Comparison of ENCODE assay signal across 1 cellular context in genomic region chr7:44624306-44624705, GRCh38.
TF ChIP-seq lines count a peak whose summit lies in the region.

No MANE protein-coding gene starts in this region.

TF ChIP-seq in GM23338, 12 proteins besides CTCF, POLR2A, EP300 and RAD21:
- TF ChIP-seq EZH2 (IDR thresholded peaks at IDR 0.05; ENCODE audit: low read depth, unreplicated experiment) = no peak
- TF ChIP-seq POLR2AphosphoS5 (IDR thresholded peaks at IDR 0.05; ENCODE audit: low read depth) = no peak
- TF ChIP-seq, protein P1, sequence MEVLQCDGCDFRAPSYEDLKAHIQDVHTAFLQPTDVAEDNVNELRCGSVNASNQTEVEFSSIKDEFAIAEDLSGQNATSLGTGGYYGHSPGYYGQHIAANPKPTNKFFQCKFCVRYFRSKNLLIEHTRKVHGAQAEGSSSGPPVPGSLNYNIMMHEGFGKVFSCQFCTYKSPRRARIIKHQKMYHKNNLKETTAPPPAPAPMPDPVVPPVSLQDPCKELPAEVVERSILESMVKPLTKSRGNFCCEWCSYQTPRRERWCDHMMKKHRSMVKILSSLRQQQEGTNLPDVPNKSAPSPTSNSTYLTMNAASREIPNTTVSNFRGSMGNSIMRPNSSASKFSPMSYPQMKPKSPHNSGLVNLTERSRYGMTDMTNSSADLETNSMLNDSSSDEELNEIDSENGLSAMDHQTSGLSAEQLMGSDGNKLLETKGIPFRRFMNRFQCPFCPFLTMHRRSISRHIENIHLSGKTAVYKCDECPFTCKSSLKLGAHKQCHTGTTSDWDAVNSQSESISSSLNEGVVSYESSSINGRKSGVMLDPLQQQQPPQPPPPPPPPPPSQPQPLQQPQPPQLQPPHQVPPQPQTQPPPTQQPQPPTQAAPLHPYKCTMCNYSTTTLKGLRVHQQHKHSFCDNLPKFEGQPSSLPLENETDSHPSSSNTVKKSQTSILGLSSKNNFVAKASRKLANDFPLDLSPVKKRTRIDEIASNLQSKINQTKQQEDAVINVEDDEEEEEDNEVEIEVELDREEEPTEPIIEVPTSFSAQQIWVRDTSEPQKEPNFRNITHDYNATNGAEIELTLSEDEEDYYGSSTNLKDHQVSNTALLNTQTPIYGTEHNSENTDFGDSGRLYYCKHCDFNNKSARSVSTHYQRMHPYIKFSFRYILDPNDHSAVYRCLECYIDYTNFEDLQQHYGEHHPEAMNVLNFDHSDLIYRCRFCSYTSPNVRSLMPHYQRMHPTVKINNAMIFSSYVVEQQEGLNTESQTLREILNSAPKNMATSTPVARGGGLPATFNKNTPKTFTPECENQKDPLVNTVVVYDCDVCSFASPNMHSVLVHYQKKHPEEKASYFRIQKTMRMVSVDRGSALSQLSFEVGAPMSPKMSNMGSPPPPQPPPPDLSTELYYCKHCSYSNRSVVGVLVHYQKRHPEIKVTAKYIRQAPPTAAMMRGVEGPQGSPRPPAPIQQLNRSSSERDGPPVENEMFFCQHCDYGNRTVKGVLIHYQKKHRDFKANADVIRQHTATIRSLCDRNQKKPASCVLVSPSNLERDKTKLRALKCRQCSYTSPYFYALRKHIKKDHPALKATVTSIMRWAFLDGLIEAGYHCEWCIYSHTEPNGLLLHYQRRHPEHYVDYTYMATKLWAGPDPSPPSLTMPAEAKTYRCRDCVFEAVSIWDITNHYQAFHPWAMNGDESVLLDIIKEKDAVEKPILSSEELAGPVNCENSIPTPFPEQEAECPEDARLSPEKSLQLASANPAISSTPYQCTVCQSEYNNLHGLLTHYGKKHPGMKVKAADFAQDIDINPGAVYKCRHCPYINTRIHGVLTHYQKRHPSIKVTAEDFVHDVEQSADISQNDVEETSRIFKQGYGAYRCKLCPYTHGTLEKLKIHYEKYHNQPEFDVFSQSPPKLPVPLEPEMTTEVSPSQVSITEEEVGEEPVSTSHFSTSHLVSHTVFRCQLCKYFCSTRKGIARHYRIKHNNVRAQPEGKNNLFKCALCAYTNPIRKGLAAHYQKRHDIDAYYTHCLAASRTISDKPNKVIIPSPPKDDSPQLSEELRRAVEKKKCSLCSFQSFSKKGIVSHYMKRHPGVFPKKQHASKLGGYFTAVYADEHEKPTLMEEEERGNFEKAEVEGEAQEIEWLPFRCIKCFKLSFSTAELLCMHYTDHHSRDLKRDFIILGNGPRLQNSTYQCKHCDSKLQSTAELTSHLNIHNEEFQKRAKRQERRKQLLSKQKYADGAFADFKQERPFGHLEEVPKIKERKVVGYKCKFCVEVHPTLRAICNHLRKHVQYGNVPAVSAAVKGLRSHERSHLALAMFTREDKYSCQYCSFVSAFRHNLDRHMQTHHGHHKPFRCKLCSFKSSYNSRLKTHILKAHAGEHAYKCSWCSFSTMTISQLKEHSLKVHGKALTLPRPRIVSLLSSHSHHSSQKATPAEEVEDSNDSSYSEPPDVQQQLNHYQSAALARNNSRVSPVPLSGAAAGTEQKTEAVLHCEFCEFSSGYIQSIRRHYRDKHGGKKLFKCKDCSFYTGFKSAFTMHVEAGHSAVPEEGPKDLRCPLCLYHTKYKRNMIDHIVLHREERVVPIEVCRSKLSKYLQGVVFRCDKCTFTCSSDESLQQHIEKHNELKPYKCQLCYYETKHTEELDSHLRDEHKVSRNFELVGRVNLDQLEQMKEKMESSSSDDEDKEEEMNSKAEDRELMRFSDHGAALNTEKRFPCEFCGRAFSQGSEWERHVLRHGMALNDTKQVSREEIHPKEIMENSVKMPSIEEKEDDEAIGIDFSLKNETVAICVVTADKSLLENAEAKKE (CRISPR knock-in tag; IDR thresholded peaks at IDR 0.05) = no peak
- TF ChIP-seq ZNF331 (CRISPR knock-in tag; IDR thresholded peaks at IDR 0.05; ENCODE audit: low read depth) = no peak
- no peak for TF ChIP-seq ZNF114 (CRISPR knock-in tag; IDR thresholded peaks at IDR 0.05)
- TF ChIP-seq STAT1 (IDR thresholded peaks at IDR 0.05; ENCODE audit: unreplicated experiment) = no peak
- TF ChIP-seq CREB1 (CRISPR knock-in tag; IDR thresholded peaks at IDR 0.05; ENCODE audit: low read depth) = no peak
- TF ChIP-seq ETS1 (IDR thresholded peaks at IDR 0.05) = no peak
- no peak for TF ChIP-seq JUNB (IDR thresholded peaks at IDR 0.05; ENCODE audit: unreplicated experiment)
- no peak for TF ChIP-seq EZH2phosphoT487 (IDR thresholded peaks at IDR 0.05; ENCODE audit: unreplicated experiment)
- no peak for TF ChIP-seq NANOG (IDR thresholded peaks at IDR 0.05; ENCODE audit: borderline replicate concordance)
- TF ChIP-seq, protein P2, sequence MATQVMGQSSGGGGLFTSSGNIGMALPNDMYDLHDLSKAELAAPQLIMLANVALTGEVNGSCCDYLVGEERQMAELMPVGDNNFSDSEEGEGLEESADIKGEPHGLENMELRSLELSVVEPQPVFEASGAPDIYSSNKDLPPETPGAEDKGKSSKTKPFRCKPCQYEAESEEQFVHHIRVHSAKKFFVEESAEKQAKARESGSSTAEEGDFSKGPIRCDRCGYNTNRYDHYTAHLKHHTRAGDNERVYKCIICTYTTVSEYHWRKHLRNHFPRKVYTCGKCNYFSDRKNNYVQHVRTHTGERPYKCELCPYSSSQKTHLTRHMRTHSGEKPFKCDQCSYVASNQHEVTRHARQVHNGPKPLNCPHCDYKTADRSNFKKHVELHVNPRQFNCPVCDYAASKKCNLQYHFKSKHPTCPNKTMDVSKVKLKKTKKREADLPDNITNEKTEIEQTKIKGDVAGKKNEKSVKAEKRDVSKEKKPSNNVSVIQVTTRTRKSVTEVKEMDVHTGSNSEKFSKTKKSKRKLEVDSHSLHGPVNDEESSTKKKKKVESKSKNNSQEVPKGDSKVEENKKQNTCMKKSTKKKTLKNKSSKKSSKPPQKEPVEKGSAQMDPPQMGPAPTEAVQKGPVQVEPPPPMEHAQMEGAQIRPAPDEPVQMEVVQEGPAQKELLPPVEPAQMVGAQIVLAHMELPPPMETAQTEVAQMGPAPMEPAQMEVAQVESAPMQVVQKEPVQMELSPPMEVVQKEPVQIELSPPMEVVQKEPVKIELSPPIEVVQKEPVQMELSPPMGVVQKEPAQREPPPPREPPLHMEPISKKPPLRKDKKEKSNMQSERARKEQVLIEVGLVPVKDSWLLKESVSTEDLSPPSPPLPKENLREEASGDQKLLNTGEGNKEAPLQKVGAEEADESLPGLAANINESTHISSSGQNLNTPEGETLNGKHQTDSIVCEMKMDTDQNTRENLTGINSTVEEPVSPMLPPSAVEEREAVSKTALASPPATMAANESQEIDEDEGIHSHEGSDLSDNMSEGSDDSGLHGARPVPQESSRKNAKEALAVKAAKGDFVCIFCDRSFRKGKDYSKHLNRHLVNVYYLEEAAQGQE (IDR thresholded peaks at IDR 0.05; ENCODE audit: unreplicated experiment) = no peak
